Comparison of ENCODE assay signal across 20 cellular contexts in the genomic region with DNA sequence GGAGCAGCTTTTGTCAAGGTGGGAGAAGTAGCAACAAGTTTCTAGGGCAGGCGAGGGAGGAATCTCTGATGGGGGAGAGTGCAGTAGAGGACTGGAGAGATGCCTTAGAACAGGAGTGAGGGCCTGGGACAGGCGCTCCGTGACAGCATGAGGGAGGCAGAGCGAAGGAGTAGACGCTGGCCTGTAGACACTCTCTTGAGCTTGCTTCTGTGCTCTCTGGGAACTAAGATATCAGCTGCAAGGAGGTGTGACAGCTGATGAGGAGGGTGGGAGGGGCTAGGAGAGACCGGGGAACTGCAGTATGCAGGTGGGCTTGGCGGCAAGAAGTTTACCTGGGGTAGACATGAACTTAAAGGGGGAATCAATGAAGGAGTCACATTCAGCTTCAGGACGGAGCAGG. TPM values are rescaled to one million over a fixed set of nuclear protein-coding genes. Genes with fewer than 3 reads are reported as not detected.
A peak's percentile ranks its signal among the peaks of the same experiment; 100 is the strongest.
DNase-seq lines count a peak whose midpoint lies in the region; ATAC-seq and TF ChIP-seq lines count a peak whose summit lies in the region.
"Had no signal": no experiment of that assay in that cellular context is flagged by ENCODE, and none has a peak within 500 bp of the region (broad histone marks: within the 10 kb centered on the region; RNA-seq: fewer than 3 reads in every experiment).

No MANE protein-coding gene starts in this region.

- peaks cover 6% of the 10 kb centered on the region for H3K36me3 Mint-ChIP-seq in activated naive CD4-positive, alpha-beta T cell treated with anti-CD3 and anti-CD28 coated beads, Interleukin-2, amount 50 U/mL, for 24 hours
- H3K36me3 Mint-ChIP-seq in activated naive CD4-positive, alpha-beta T cell treated with anti-CD3 and anti-CD28 coated beads, Interleukin-2, amount 10 ng/mL, durations not matched to agents 7 days and 5 days = peaks cover 25% of the 10 kb centered on the region
- H3K36me3 Mint-ChIP-seq in T-cell = peaks cover 16% of the 10 kb centered on the region
- H3K36me3 Mint-ChIP-seq in effector memory CD8-positive, alpha-beta T cell (ENCODE audit: insufficient read depth) = peaks cover 40% of the 10 kb centered on the region
- H3K36me3 Mint-ChIP-seq in progenitor cell of endocrine pancreas (ENCODE audit: insufficient read depth) = peaks cover 5% of the 10 kb centered on the region
- H3K36me3 Mint-ChIP-seq: mesothelial cell of epicardium had no signal

- no peak overlapping the region for H3K4me3 ChIP-seq in brain microvascular endothelial cell (ENCODE audit: low read depth, low read length)
- H3K4me3 ChIP-seq: breast epithelium, uterus had no signal

- TF ChIP-seq CTCF in progenitor cell of endocrine pancreas (IDR thresholded peaks at IDR 0.05; ENCODE audit: unreplicated experiment) (no peak), brain microvascular endothelial cell (IDR thresholded peaks at IDR 0.05; ENCODE audit: low read depth, low read length, missing control alignments) (no peak)

- no peaks in the 10 kb centered on the region for H3K36me3 ChIP-seq in brain microvascular endothelial cell (replicated peaks)
- H3K36me3 ChIP-seq: breast epithelium, uterus had no signal

- POLR2A ChIA-PET in T-cell (lab: Charles Lee) = no interaction called here

- in situ Hi-C loops in brain microvascular endothelial cell (cut with HindIII; ENCODE audit: low pct_ligation_motif_present, low sequenced_read_pairs) (no loop called here), ACHN (cut with HindIII; ENCODE audit: low pct_ligation_motif_present, low pct_unique_long_range_greater_than_20kb, low sequenced_read_pairs) (no loop called here)

- peaks cover 79% of the 10 kb centered on the region for H3K4me1 Mint-ChIP-seq in activated naive CD4-positive, alpha-beta T cell treated with anti-CD3 and anti-CD28 coated beads, Interleukin-2, amount 50 U/mL, for 24 hours
- H3K4me1 Mint-ChIP-seq in activated naive CD4-positive, alpha-beta T cell treated with anti-CD3 and anti-CD28 coated beads, Interleukin-2, amount 10 ng/mL, durations not matched to agents 7 days and 5 days = peaks cover 39% of the 10 kb centered on the region
- H3K4me1 Mint-ChIP-seq in T-cell (peaks cover 76 to 88% (median 80%) of the 10 kb centered on the region in 3 donors), progenitor cell of endocrine pancreas (ENCODE audit: low read depth) (peaks cover 22% of the 10 kb centered on the region)
- H3K4me1 Mint-ChIP-seq in effector memory CD8-positive, alpha-beta T cell (ENCODE audit: low read depth in 2 of 2) = peaks cover 55 to 67% of the 10 kb centered on the region in 2 donors

- no peak overlapping the region for H3K27ac ChIP-seq in brain microvascular endothelial cell
- H3K27ac ChIP-seq: VCaP had no signal

- no peaks in the 10 kb centered on the region for H3K27me3 ChIP-seq in brain microvascular endothelial cell (replicated peaks)
- H3K27me3 ChIP-seq: uterus had no signal

- no peaks in the 10 kb centered on the region for H3K27me3 Mint-ChIP-seq in activated naive CD4-positive, alpha-beta T cell treated with anti-CD3 and anti-CD28 coated beads, Interleukin-2, amount 50 U/mL, for 24 hours
- no peaks in the 10 kb centered on the region for H3K27me3 Mint-ChIP-seq in activated naive CD4-positive, alpha-beta T cell treated with anti-CD3 and anti-CD28 coated beads, Interleukin-2, amount 10 ng/mL, durations not matched to agents 7 days and 5 days
- H3K27me3 Mint-ChIP-seq in T-cell = peaks cover 0 to 24% of the 10 kb centered on the region in 2 donors
- no peaks in the 10 kb centered on the region for H3K27me3 Mint-ChIP-seq in effector memory CD8-positive, alpha-beta T cell
- no peaks in the 10 kb centered on the region for H3K27me3 Mint-ChIP-seq in progenitor cell of endocrine pancreas

- H3K4me3 Mint-ChIP-seq in activated naive CD4-positive, alpha-beta T cell treated with anti-CD3 and anti-CD28 coated beads, Interleukin-2, amount 50 U/mL, for 24 hours = no peak overlapping the region
- H3K4me3 Mint-ChIP-seq in activated naive CD4-positive, alpha-beta T cell treated with anti-CD3 and anti-CD28 coated beads, Interleukin-2, amount 10 ng/mL, durations not matched to agents 7 days and 5 days = no peak overlapping the region
- H3K4me3 Mint-ChIP-seq in T-cell (peak overlapping the region in 1 of 3 donors; percentile 15), progenitor cell of endocrine pancreas (ENCODE audit: low read depth) (no peak overlapping the region)
- H3K4me3 Mint-ChIP-seq in effector memory CD8-positive, alpha-beta T cell = peak overlapping the region; percentile 45 to 72
- H3K4me3 Mint-ChIP-seq: mesothelial cell of epicardium had no signal

- ATAC-seq in T-cell (replicated peaks in 1 of 4) (no peak), HG03460 (IDR thresholded peaks at IDR 0.05; ENCODE audit: unreplicated experiment) (no peak)
- no peak for ATAC-seq in effector memory CD8-positive, alpha-beta T cell (replicated peaks)
- ATAC-seq: left colon had no signal

- peak overlapping the region; percentile 93 for H3K27ac Mint-ChIP-seq in activated naive CD4-positive, alpha-beta T cell treated with anti-CD3 and anti-CD28 coated beads, Interleukin-2, amount 50 U/mL, for 24 hours
- no peak overlapping the region for H3K27ac Mint-ChIP-seq in activated naive CD4-positive, alpha-beta T cell treated with anti-CD3 and anti-CD28 coated beads, Interleukin-2, amount 10 ng/mL, durations not matched to agents 7 days and 5 days
- peak overlapping the region; percentile 56 to 78 for H3K27ac Mint-ChIP-seq in T-cell
- H3K27ac Mint-ChIP-seq in effector memory CD8-positive, alpha-beta T cell = peak overlapping the region; percentile 88 to 92
- H3K27ac Mint-ChIP-seq in progenitor cell of endocrine pancreas = peak overlapping the region; percentile 11
- H3K27ac Mint-ChIP-seq: mesothelial cell of epicardium had no signal

- no peak for DNase-seq in activated naive CD4-positive, alpha-beta T cell treated with anti-CD3 and anti-CD28 coated beads, Interleukin-2, amount 10 ng/mL, durations not matched to agents 7 days and 5 days
- no peak for DNase-seq in T-cell
- no peak for DNase-seq in effector memory CD8-positive, alpha-beta T cell
- DNase-seq in progenitor cell of endocrine pancreas (ENCODE audit: low spot score, unreplicated experiment) = no peak
- DNase-seq in brain microvascular endothelial cell = no peak
- no peak for DNase-seq in ACHN
- DNase-seq: C1 segment of cervical spinal cord, cortex of kidney, GF-D8, head of caudate nucleus, KG1, left colon, NCI-H146, NCI-H526 treated with DMSO at 0.1 percent for 48 hours, uterus had no signal

- CTCF ChIA-PET in activated naive CD4-positive, alpha-beta T cell treated with anti-CD3 and anti-CD28 coated beads, Interleukin-2, amount 10 ng/mL, durations not matched to agents 7 days and 5 days (lab: Charles Lee) = no interaction called here
- CTCF ChIA-PET in T-cell (lab: Charles Lee) = interaction anchor here in 1 of 2 donors (0.5 to 0.6 kb wide), 2 partner anchors 11 to 24 kb away, joined by 3 to 6 read pairs; no protein-coding TSS in a partner anchor

- H3K9me3 Mint-ChIP-seq in activated naive CD4-positive, alpha-beta T cell treated with anti-CD3 and anti-CD28 coated beads, Interleukin-2, amount 50 U/mL, for 24 hours = no peaks in the 10 kb centered on the region
- H3K9me3 Mint-ChIP-seq in activated naive CD4-positive, alpha-beta T cell treated with anti-CD3 and anti-CD28 coated beads, Interleukin-2, amount 10 ng/mL, durations not matched to agents 7 days and 5 days = no peaks in the 10 kb centered on the region
- H3K9me3 Mint-ChIP-seq in T-cell (no peaks in the 10 kb centered on the region), progenitor cell of endocrine pancreas (ENCODE audit: low read depth) (peaks cover 11% of the 10 kb centered on the region)
- H3K9me3 Mint-ChIP-seq in effector memory CD8-positive, alpha-beta T cell = no peaks in the 10 kb centered on the region

RNA-seq across cellular contexts. Expression of gene MECP2, which starts 35.7 kb away (rescaled TPM):
- 100 to 1,000 TPM in 3 of 5 donors, 10 to 100 TPM in 2; 84.9 to 129 (median 100) TPM for total RNA-seq in T-cell
- total RNA-seq in progenitor cell of endocrine pancreas = 40.6 and 47.6 TPM in 2 replicates

RNA-seq across cellular contexts. Expression of gene IRAK1, which starts 42.1 kb away (rescaled TPM):
- total RNA-seq in T-cell = 100 to 1,000 TPM in 1 of 5 donors, 10 to 100 TPM in 4; 66.5 to 102 (median 85.0) TPM
- total RNA-seq in progenitor cell of endocrine pancreas = 95.8 and 96.9 TPM in 2 replicates

Comparison
In these comparisons a context has a peak if more than half of its experiments do, and no peak if none do; other contexts are left out.
1. H3K4me3 Mint-ChIP-seq: peak in effector memory CD8-positive, alpha-beta T cell (2 of 2); none in activated naive CD4-positive, alpha-beta T cell treated with anti-CD3 and anti-CD28 coated beads, Interleukin-2, amount 50 U/mL, for 24 hours (single experiment), activated naive CD4-positive, alpha-beta T cell treated with anti-CD3 and anti-CD28 coated beads, Interleukin-2, amount 10 ng/mL, durations not matched to agents 7 days and 5 days (single experiment) and progenitor cell of endocrine pancreas (single experiment).